8 cellular contexts compared by ENCODE assay signal in genomic region chr4:123244233-123244632, GRCh38.
DNase-seq lines count a peak whose midpoint lies in the region; ATAC-seq, FAIRE-seq and TF ChIP-seq lines count a peak whose summit lies in the region.

No MANE protein-coding gene starts in this region.

- peaks cover 3% of the 10 kb centered on the region for H3K4me1 ChIP-seq in endothelial cell of umbilical vein (ENCODE audit: control insufficient read depth, extremely low read depth, insufficient read depth, low read length)

- no peaks in the 10 kb centered on the region for H3K9me1 ChIP-seq in endothelial cell of umbilical vein (replicated peaks; ENCODE audit: control insufficient read depth, extremely low read depth, insufficient read depth, low read length)

- H3K4me2 ChIP-seq in endothelial cell of umbilical vein (ENCODE audit: insufficient read depth, low read length), result peak overlapping the region; percentile 1

- no peaks in the 10 kb centered on the region for H3K79me2 ChIP-seq in endothelial cell of umbilical vein (ENCODE audit: control insufficient read depth, insufficient read depth, low read length)

- BruUV-seq in endothelial cell of umbilical vein (replicated peaks; lab: Mats Ljungman, UMichigan), result no TSS peak

- intact Hi-C loops in endothelial cell of umbilical vein (cut with micrococcal nuclease), result no loop called here

- POLR2A ChIA-PET in endothelial cell of umbilical vein (lab: Charles Lee), result no interaction called here

- no peak overlapping the region for H3K9ac ChIP-seq in endothelial cell of umbilical vein (replicated peaks; ENCODE audit: extremely low read depth, insufficient read depth, low read length)

- no peaks in the 10 kb centered on the region for H3K9me3 ChIP-seq in endothelial cell of umbilical vein (replicated peaks; ENCODE audit: control insufficient read depth, insufficient read depth, low read length)

- no peak for TF ChIP-seq POLR2A in endothelial cell of umbilical vein (IDR thresholded peaks at IDR 0.05; ENCODE audit: low read depth, low read length)

- no peak overlapping the region for H3K27ac ChIP-seq in endothelial cell of umbilical vein (ENCODE audit: insufficient read depth, low read depth, low read length)

- no peak overlapping the region for H3K4me3 ChIP-seq in endothelial cell of umbilical vein (replicated peaks in 1 of 3; ENCODE audit: insufficient read depth in 1 of 3, low read depth in 1 of 3, low read length in 3 of 3)

- no peaks in the 10 kb centered on the region for H3K27me3 ChIP-seq in endothelial cell of umbilical vein (ENCODE audit: control insufficient read depth in 2 of 2, insufficient read depth in 2 of 2, low read length in 2 of 2)

- ATAC-seq in GM19395 (IDR thresholded peaks at IDR 0.05; ENCODE audit: unreplicated experiment), result peak; percentile 82
- ATAC-seq in HG03095 (IDR thresholded peaks at IDR 0.05; ENCODE audit: unreplicated experiment), result no peak
- ATAC-seq in GM21447 (IDR thresholded peaks at IDR 0.05; ENCODE audit: unreplicated experiment), result no peak

- CTCF ChIA-PET in endothelial cell of umbilical vein (lab: Charles Lee), result interaction anchor here (0.6 to 1.2 kb wide), 3 partner anchors 11 to 117 kb away, joined by 3 to 4 read pairs (median 3); no protein-coding TSS in a partner anchor

- no peaks in the 10 kb centered on the region for H3K27me3 Mint-ChIP-seq in osteocyte (ENCODE audit: unreplicated experiment)

- dilution Hi-C loops in endothelial cell of umbilical vein (cut with MboI; ENCODE audit: extremely low pct_ligation_motif_present, low sequenced_read_pairs), result no loop called here

- peaks cover 26% of the 10 kb centered on the region for H3K4me1 Mint-ChIP-seq in osteocyte (ENCODE audit: unreplicated experiment)

- no peak overlapping the region for H3K27ac Mint-ChIP-seq in osteocyte (ENCODE audit: unreplicated experiment)

- H3K36me3 ChIP-seq in endothelial cell of umbilical vein (ENCODE audit: control insufficient read depth in 2 of 2, extremely low read depth in 1 of 2, insufficient read depth in 2 of 2, low read length in 2 of 2), result no peaks in the 10 kb centered on the region

- no peak overlapping the region for H3K4me3 Mint-ChIP-seq in osteocyte (ENCODE audit: unreplicated experiment)

- TF ChIP-seq CTCF in endothelial cell of umbilical vein (IDR thresholded peaks at IDR 0.05; ENCODE audit: extremely low read depth in 1 of 2, insufficient read depth in 1 of 2, low read depth in 1 of 2, low read length in 2 of 2) (peak; percentile 10 to 13), osteocyte (IDR thresholded peaks at IDR 0.05) (peak; percentile 24)

- peak overlapping the region; percentile 4 for H2AFZ ChIP-seq in endothelial cell of umbilical vein (ENCODE audit: low read depth, low read length)

- H4K20me1 ChIP-seq in endothelial cell of umbilical vein (replicated peaks; ENCODE audit: control insufficient read depth, extremely low read depth, insufficient read depth, low read length), result no peaks in the 10 kb centered on the region

- peaks cover 7% of the 10 kb centered on the region for H3K36me3 Mint-ChIP-seq in osteocyte (ENCODE audit: unreplicated experiment)

- DNase-seq in HPDE6-E6E7 (ENCODE audit: extremely low spot score) (peak; percentile 25), endothelial cell of umbilical vein (ENCODE audit: low read depth, low spot score) (peak; percentile 65), osteocyte (ENCODE audit: extremely low spot score, unreplicated experiment) (no peak), NCI-H446 treated with DMSO at 0.1 percent for 48 hours (lab: John Stamatoyannopoulos, UW) (no peak), NCI-H510A treated with DMSO at 0.1 percent for 48 hours (lab: John Stamatoyannopoulos, UW) (no peak)

- H3K9me3 Mint-ChIP-seq in osteocyte (ENCODE audit: unreplicated experiment), result peaks cover 8% of the 10 kb centered on the region

- FAIRE-seq in endothelial cell of umbilical vein (lab: Jason Lieb, UNC), result peak; percentile 70

TF ChIP-seq in endothelial cell of umbilical vein, 7 proteins besides CTCF, POLR2A, EP300 and RAD21:
- TF ChIP-seq POLR2AphosphoS5 (IDR thresholded peaks at IDR 0.05; ENCODE audit: insufficient read depth, low read depth, low read length), result no peak
- TF ChIP-seq MAX (IDR thresholded peaks at IDR 0.05; ENCODE audit: insufficient read depth, insufficient read length), result no peak
- no peak for TF ChIP-seq FOS (IDR thresholded peaks at IDR 0.05; ENCODE audit: borderline replicate concordance, insufficient read depth, low read length)

Comparison
In these comparisons a context has a peak if more than half of its experiments do, and no peak if none do; other contexts are left out.
1. DNase-seq: peak in HPDE6-E6E7 (single experiment) and endothelial cell of umbilical vein (single experiment); none in osteocyte (single experiment), NCI-H446 treated with DMSO at 0.1 percent for 48 hours (single experiment) and NCI-H510A treated with DMSO at 0.1 percent for 48 hours (single experiment).